Comparison of ENCODE assay signal across 22 cellular contexts in genomic region chr9:129309041-129309430, GRCh38.
DNase-seq lines count a peak whose midpoint lies in the region; ATAC-seq, FAIRE-seq and TF ChIP-seq lines count a peak whose summit lies in the region.
"Had no signal": no experiment of that assay in that cellular context is flagged by ENCODE, and none has a peak within 500 bp of the region (broad histone marks: within the 10 kb centered on the region; RNA-seq: fewer than 3 reads in every experiment).

No MANE protein-coding gene starts in this region.

- TF ChIP-seq EP300 in sigmoid colon (IDR thresholded peaks at IDR 0.05) = no peak

- intact Hi-C loops in kidney (cut with DNase I) (no loop called here), sigmoid colon (cut with DNase I) (no loop called here)

- H3K27ac ChIP-seq in HEK293 (ENCODE audit: extremely low read depth, low read depth, low read length) (no peak overlapping the region), kidney (ENCODE audit: low read depth in 2 of 2, low read length in 2 of 2) (no peak overlapping the region), sigmoid colon (no peak overlapping the region)
- H3K27ac ChIP-seq: esophagus squamous epithelium, foreskin keratinocyte, WERI-Rb-1 had no signal

- H3K27me3 ChIP-seq in sigmoid colon = no peaks in the 10 kb centered on the region
- H3K27me3 ChIP-seq: esophagus squamous epithelium, foreskin keratinocyte had no signal

- H3K36me3 Mint-ChIP-seq in activated T-cell treated with anti-CD3 and anti-CD28 coated beads, Interleukin-2, amount 50 U/mL, for 24 hours (ENCODE audit: low read depth) = no peaks in the 10 kb centered on the region
- H3K36me3 Mint-ChIP-seq: naive thymus-derived CD4-positive, alpha-beta T cell had no signal

- H3K4me1 Mint-ChIP-seq in activated T-cell treated with anti-CD3 and anti-CD28 coated beads, Interleukin-2, amount 50 U/mL, for 24 hours (ENCODE audit: low read depth) = peaks cover 11% of the 10 kb centered on the region
- H3K4me1 Mint-ChIP-seq: activated T-helper 17 cell treated with anti-CD3 and anti-CD28 coated beads, Interleukin-2, amount 50 U/mL, for 72 hours; stimulated activated naive B cell treated with anti-CD40 and anti-IgM and Interleukin-4, amounts not matched to agents 10 μg/mL and 1 μg/mL and 100 μg/mL, for 72 hours had no signal

- no peak overlapping the region for H3K9ac ChIP-seq in kidney (ENCODE audit: low read length in 2 of 2)

- no peak overlapping the region for H3K4me3 Mint-ChIP-seq in activated T-cell treated with anti-CD3 and anti-CD28 coated beads, Interleukin-2, amount 50 U/mL, for 24 hours
- H3K4me3 Mint-ChIP-seq: activated CD4-positive, alpha-beta T cell treated with anti-CD3 and anti-CD28 coated beads, Interleukin-2, amount 10 ng/mL, durations not matched to agents 7 days and 5 days; activated T-helper 17 cell treated with anti-CD3 and anti-CD28 coated beads, Interleukin-2, amount 50 U/mL, for 72 hours; H9; naive thymus-derived CD4-positive, alpha-beta T cell; stimulated activated naive B cell treated with anti-CD40 and anti-IgM and Interleukin-4, amounts not matched to agents 10 μg/mL and 1 μg/mL and 100 μg/mL, for 72 hours had no signal

- H3K4me1 ChIP-seq in HEK293 (ENCODE audit: control insufficient read depth, insufficient read depth, low read length) (no peaks in the 10 kb centered on the region), kidney (ENCODE audit: control insufficient read depth in 1 of 2, insufficient read depth in 1 of 2, low read depth in 1 of 2, low read length in 2 of 2) (no peaks in the 10 kb centered on the region), sigmoid colon (no peaks in the 10 kb centered on the region)
- H3K4me1 ChIP-seq: foreskin keratinocyte had no signal

- H3K36me3 ChIP-seq in HEK293 (ENCODE audit: control insufficient read depth in 2 of 2, insufficient read depth in 1 of 2, low read length in 2 of 2) (no peaks in the 10 kb centered on the region), kidney (ENCODE audit: control insufficient read depth in 1 of 2, insufficient read depth in 2 of 2, low read length in 2 of 2) (no peaks in the 10 kb centered on the region), sigmoid colon (no peaks in the 10 kb centered on the region)
- H3K36me3 ChIP-seq: esophagus squamous epithelium, WERI-Rb-1 had no signal

- no peak for ATAC-seq in HG03565 (IDR thresholded peaks at IDR 0.05; ENCODE audit: unreplicated experiment)
- ATAC-seq: activated T-helper 17 cell treated with anti-CD3 and anti-CD28 coated beads, Interleukin-2, amount 50 U/mL, for 72 hours; foreskin keratinocyte; naive thymus-derived CD4-positive, alpha-beta T cell; stimulated activated naive B cell treated with anti-CD40 and anti-IgM and Interleukin-4, amounts not matched to agents 10 μg/mL and 1 μg/mL and 100 μg/mL, for 72 hours had no signal

- 90 to 95% methylated on average over 8 of the region's 8 CpGs for WGBS in sigmoid colon, 2 donors

- TF ChIP-seq CTCF in HEK293 (tag by site-specific recombination; IDR thresholded peaks at IDR 0.05) (no peak), kidney (IDR thresholded peaks at IDR 0.05; ENCODE audit: borderline replicate concordance, extremely low read depth, insufficient read depth) (no peak), sigmoid colon (IDR thresholded peaks at IDR 0.05) (no peak)

- DNase-seq in activated T-cell treated with anti-CD3 and anti-CD28 coated beads, Interleukin-2, amount 50 U/mL, for 24 hours = peak; percentile 17
- no peak for DNase-seq in activated T-cell treated with anti-CD3 and anti-CD28 coated beads, Interleukin-2, amount 50 U/mL, for 1 hour
- DNase-seq in kidney = peak; percentile 25
- peak; percentile 22 for DNase-seq in sigmoid colon
- DNase-seq in NCI-H1436 treated with DMSO at 0.1 percent for 48 hours (lab: John Stamatoyannopoulos, UW) = no peak
- no peak for DNase-seq in activated CD4-positive, alpha-beta T cell treated with anti-CD3 and anti-CD28 coated beads, Interleukin-2, amount 50 U/mL, for 48 hours
- DNase-seq: activated CD4-positive, alpha-beta T cell treated with anti-CD3 and anti-CD28 coated beads, Interleukin-2, amount 10 ng/mL, durations not matched to agents 7 days and 5 days; central memory CD4-positive, alpha-beta T cell; esophagus squamous epithelium; foreskin keratinocyte; H9; islet precursor cell; NCI-H1694; occipital lobe; stimulated activated naive B cell treated with anti-CD40 and anti-IgM and Interleukin-4, amounts not matched to agents 10 μg/mL and 1 μg/mL and 100 μg/mL, for 72 hours; T1000 had no signal

- H3K9me3 Mint-ChIP-seq in activated T-cell treated with anti-CD3 and anti-CD28 coated beads, Interleukin-2, amount 50 U/mL, for 24 hours = no peaks in the 10 kb centered on the region
- H3K9me3 Mint-ChIP-seq: activated CD4-positive, alpha-beta T cell treated with anti-CD3 and anti-CD28 coated beads, Interleukin-2, amount 10 ng/mL, durations not matched to agents 7 days and 5 days; activated T-helper 17 cell treated with anti-CD3 and anti-CD28 coated beads, Interleukin-2, amount 50 U/mL, for 72 hours; H9; naive thymus-derived CD4-positive, alpha-beta T cell had no signal

- H3K4me3 ChIP-seq in HEK293 (ENCODE audit: low read depth, low read length) (no peak overlapping the region), kidney (ENCODE audit: low read length in 2 of 2) (no peak overlapping the region), sigmoid colon (no peak overlapping the region)
- H3K4me3 ChIP-seq: esophagus squamous epithelium had no signal

- H3K27ac Mint-ChIP-seq in activated T-cell treated with anti-CD3 and anti-CD28 coated beads, Interleukin-2, amount 50 U/mL, for 24 hours = no peak overlapping the region
- H3K27ac Mint-ChIP-seq: activated CD4-positive, alpha-beta T cell treated with anti-CD3 and anti-CD28 coated beads, Interleukin-2, amount 10 ng/mL, durations not matched to agents 7 days and 5 days; activated T-helper 17 cell treated with anti-CD3 and anti-CD28 coated beads, Interleukin-2, amount 50 U/mL, for 72 hours; stimulated activated naive B cell treated with anti-CD40 and anti-IgM and Interleukin-4, amounts not matched to agents 10 μg/mL and 1 μg/mL and 100 μg/mL, for 72 hours had no signal

- TF ChIP-seq POLR2A in sigmoid colon (IDR thresholded peaks at IDR 0.05) = no peak

- CTCF ChIA-PET in HEK293 (lab: Yijun Ruan, JAX) = interaction anchor here (0.6 kb wide), 1 partner anchor 166 kb away, joined by 3 read pairs; no protein-coding TSS in a partner anchor

- H3K9me3 ChIP-seq in HEK293 (ENCODE audit: control insufficient read depth, insufficient read depth, low read depth, low read length) (no peaks in the 10 kb centered on the region), kidney (ENCODE audit: control insufficient read depth in 1 of 2, low read length in 2 of 2) (no peaks in the 10 kb centered on the region), sigmoid colon (no peaks in the 10 kb centered on the region)
- H3K9me3 ChIP-seq: esophagus squamous epithelium had no signal

- no peaks in the 10 kb centered on the region for H3K27me3 Mint-ChIP-seq in activated T-cell treated with anti-CD3 and anti-CD28 coated beads, Interleukin-2, amount 50 U/mL, for 24 hours
- H3K27me3 Mint-ChIP-seq: activated T-helper 17 cell treated with anti-CD3 and anti-CD28 coated beads, Interleukin-2, amount 50 U/mL, for 72 hours had no signal

- POLR2A ChIA-PET in HEK293 (lab: Yijun Ruan, JAX) = interaction anchor here (0.6 to 1.5 kb wide), 2 partner anchors 25 to 473 kb away, joined by 3 to 4 read pairs; no protein-coding TSS in a partner anchor

- no peak for FAIRE-seq in kidney (lab: Jason Lieb, UNC)
- FAIRE-seq: A204.1 had no signal

TF ChIP-seq in HEK293, 187 proteins besides CTCF, POLR2A, EP300 and RAD21:
- TF ChIP-seq ZBTB26 (tag by site-specific recombination; optimal IDR thresholded peaks at IDR 0.05) (no peak), ZNF280D (tag by site-specific recombination; IDR thresholded peaks at IDR 0.05) (peak; percentile 71; the same call in 1 of the 2 replicates)

Comparison
In these comparisons a context has a peak if more than half of its experiments do, and no peak if none do; other contexts are left out.
1. DNase-seq: peak in activated T-cell treated with anti-CD3 and anti-CD28 coated beads, Interleukin-2, amount 50 U/mL, for 24 hours (single experiment), kidney (single experiment) and sigmoid colon (single experiment); none in activated T-cell treated with anti-CD3 and anti-CD28 coated beads, Interleukin-2, amount 50 U/mL, for 1 hour (single experiment), NCI-H1436 treated with DMSO at 0.1 percent for 48 hours (single experiment) and activated CD4-positive, alpha-beta T cell treated with anti-CD3 and anti-CD28 coated beads, Interleukin-2, amount 50 U/mL, for 48 hours (0 of 2).